In genomic region chr3:377158-377561, GRCh38 we compare ENCODE assay signal across 8 cellular contexts.
DNase-seq lines count a peak whose midpoint lies in the region; ATAC-seq, FAIRE-seq and TF ChIP-seq lines count a peak whose summit lies in the region.

No MANE protein-coding gene starts in this region.

- ATAC-seq in GM19023 (IDR thresholded peaks at IDR 0.05; ENCODE audit: unreplicated experiment) (peak; percentile 51), HG03558 (IDR thresholded peaks at IDR 0.05; ENCODE audit: extremely low read depth, unreplicated experiment) (peak; percentile 65), HG03457 (IDR thresholded peaks at IDR 0.05; ENCODE audit: unreplicated experiment) (no peak)

- H3K4me3 ChIP-seq in fibroblast of the aortic adventitia (ENCODE audit: low read depth, low read length), result no peak overlapping the region

- peak; percentile 90 for FAIRE-seq in A204.1 (lab: Jason Lieb, UNC)

- DNase-seq in OCI-M1 (lab: John Stamatoyannopoulos, UW) (peak; percentile 75), fibroblast of the aortic adventitia (ENCODE audit: low read depth) (peak; percentile 6), NCI-H1930 (lab: John Stamatoyannopoulos, UW) (no peak)
- DNase-seq in activated CD4-positive, CD25-positive, alpha-beta regulatory T cell treated with anti-CD3 and anti-CD28 coated beads, Interleukin-2, amount 50 U/mL, for 72 hours, result no peak

- no peak for TF ChIP-seq CTCF in fibroblast of the aortic adventitia (IDR thresholded peaks at IDR 0.05; ENCODE audit: insufficient read depth, low read length)

Comparison
In these comparisons a context has a peak if more than half of its experiments do, and no peak if none do; other contexts are left out.
1. DNase-seq: peak in OCI-M1 (single experiment) and fibroblast of the aortic adventitia (single experiment); none in activated CD4-positive, CD25-positive, alpha-beta regulatory T cell treated with anti-CD3 and anti-CD28 coated beads, Interleukin-2, amount 50 U/mL, for 72 hours (single experiment) and NCI-H1930 (0 of 2).